1 cellular context compared by ENCODE assay signal in the genomic region with DNA sequence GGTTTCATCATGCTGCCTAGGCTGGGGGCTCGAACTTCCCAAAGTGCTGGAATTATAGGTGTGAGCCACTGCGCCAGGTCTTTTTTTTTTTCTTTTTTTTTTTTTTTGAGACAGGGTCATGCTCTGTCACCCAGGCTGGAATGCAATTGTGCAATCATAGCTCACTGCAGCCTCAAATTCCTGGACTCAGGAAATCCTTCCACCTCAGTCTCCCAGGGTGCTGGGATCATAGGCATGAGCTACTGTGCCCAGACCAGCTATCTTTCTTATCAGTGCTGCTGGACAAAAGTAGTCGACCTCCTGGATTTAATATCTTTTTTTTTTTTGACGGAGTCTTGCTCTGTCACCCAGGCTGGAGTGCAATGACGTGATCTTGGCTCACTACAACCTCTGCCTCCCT.
TF ChIP-seq lines count a peak whose summit lies in the region.

No MANE protein-coding gene starts in this region.

TF ChIP-seq in HepG2, 621 proteins besides CTCF, POLR2A, EP300 and RAD21 (continued from another document and continues in another):
- TF ChIP-seq, protein P1, sequence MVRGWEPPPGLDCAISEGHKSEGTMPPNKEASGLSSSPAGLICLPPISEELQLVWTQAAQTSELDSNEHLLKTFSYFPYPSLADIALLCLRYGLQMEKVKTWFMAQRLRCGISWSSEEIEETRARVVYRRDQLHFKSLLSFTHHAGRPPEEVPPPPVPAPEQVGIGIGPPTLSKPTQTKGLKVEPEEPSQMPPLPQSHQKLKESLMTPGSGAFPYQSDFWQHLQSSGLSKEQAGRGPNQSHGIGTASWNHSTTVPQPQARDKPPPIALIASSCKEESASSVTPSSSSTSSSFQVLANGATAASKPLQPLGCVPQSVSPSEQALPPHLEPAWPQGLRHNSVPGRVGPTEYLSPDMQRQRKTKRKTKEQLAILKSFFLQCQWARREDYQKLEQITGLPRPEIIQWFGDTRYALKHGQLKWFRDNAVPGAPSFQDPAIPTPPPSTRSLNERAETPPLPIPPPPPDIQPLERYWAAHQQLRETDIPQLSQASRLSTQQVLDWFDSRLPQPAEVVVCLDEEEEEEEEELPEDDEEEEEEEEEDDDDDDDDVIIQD (CRISPR knock-in tag; IDR thresholded peaks at IDR 0.05; ENCODE audit: low read depth), result no peak
- TF ChIP-seq ZNF234 (CRISPR knock-in tag; conservative IDR thresholded peaks at IDR 0.05) (no peak), ZBTB3 (CRISPR knock-in tag; IDR thresholded peaks at IDR 0.05; ENCODE audit: borderline replicate concordance, low read depth) (no peak), ZKSCAN8 (CRISPR knock-in tag; IDR thresholded peaks at IDR 0.05; ENCODE audit: borderline replicate concordance) (no peak), GPN1 (CRISPR knock-in tag; IDR thresholded peaks at IDR 0.05; ENCODE audit: borderline replicate concordance) (no peak), NR2F6 (IDR thresholded peaks at IDR 0.05) (peak; percentile 76), NR2F6 (CRISPR knock-in tag; IDR thresholded peaks at IDR 0.05) (peak; percentile 85), ZNF788 (CRISPR knock-in tag; IDR thresholded peaks at IDR 0.05; ENCODE audit: borderline replicate concordance) (no peak), ZMYM2 (CRISPR knock-in tag; IDR thresholded peaks at IDR 0.05) (0 out of 2 replicates have a peak, but pooled peaks have one; percentile 56), TCF12 (IDR thresholded peaks at IDR 0.05) (no peak), TCF12 (CRISPR knock-in tag; IDR thresholded peaks at IDR 0.05) (no peak), SRSF4 (IDR thresholded peaks at IDR 0.05; ENCODE audit: low read depth, low read length, poor library complexity, severe bottlenecking) (no peak), SMARCE1 (IDR thresholded peaks at IDR 0.05; ENCODE audit: borderline replicate concordance) (no peak), ZNF333 (CRISPR knock-in tag; IDR thresholded peaks at IDR 0.05; ENCODE audit: borderline replicate concordance) (no peak), ZNF773 (CRISPR knock-in tag; IDR thresholded peaks at IDR 0.05; ENCODE audit: borderline replicate concordance) (no peak), ZNF589 (CRISPR knock-in tag; conservative IDR thresholded peaks at IDR 0.05) (no peak), NFYB (CRISPR knock-in tag; IDR thresholded peaks at IDR 0.05) (no peak), HOXA3 (CRISPR knock-in tag; IDR thresholded peaks at IDR 0.05) (peak; percentile 44; the same call in 1 of the 2 replicates), ZNF766 (CRISPR knock-in tag; IDR thresholded peaks at IDR 0.05; ENCODE audit: borderline replicate concordance) (no peak), RXRA (CRISPR knock-in tag; IDR thresholded peaks at IDR 0.05) (peak; percentile 49; the same call in 1 of the 2 replicates), ZNF121 (CRISPR knock-in tag; IDR thresholded peaks at IDR 0.05) (peak; percentile 47; the same call in 1 of the 2 replicates), PAX8 (CRISPR knock-in tag; IDR thresholded peaks at IDR 0.05; ENCODE audit: borderline replicate concordance) (no peak), ZBTB42 (CRISPR knock-in tag; IDR thresholded peaks at IDR 0.05) (no peak), FOXK1 (CRISPR knock-in tag; IDR thresholded peaks at IDR 0.05; ENCODE audit: borderline replicate concordance, low read depth) (no peak), ZMYM4 (CRISPR knock-in tag; IDR thresholded peaks at IDR 0.05) (peak; percentile 59; the same call in 1 of the 2 replicates), NR2C2 (CRISPR knock-in tag; IDR thresholded peaks at IDR 0.05; ENCODE audit: borderline replicate concordance) (no peak), ZNF205 (CRISPR knock-in tag; IDR thresholded peaks at IDR 0.05) (no peak), ZNF337 (CRISPR knock-in tag; IDR thresholded peaks at IDR 0.05; ENCODE audit: borderline replicate concordance, low read depth) (no peak), ZIK1 (CRISPR knock-in tag; IDR thresholded peaks at IDR 0.05; ENCODE audit: borderline replicate concordance, low read depth) (no peak), ZNF282 (IDR thresholded peaks at IDR 0.05; ENCODE audit: partially characterized antibody) (no peak)
- TF ChIP-seq, protein P2, sequence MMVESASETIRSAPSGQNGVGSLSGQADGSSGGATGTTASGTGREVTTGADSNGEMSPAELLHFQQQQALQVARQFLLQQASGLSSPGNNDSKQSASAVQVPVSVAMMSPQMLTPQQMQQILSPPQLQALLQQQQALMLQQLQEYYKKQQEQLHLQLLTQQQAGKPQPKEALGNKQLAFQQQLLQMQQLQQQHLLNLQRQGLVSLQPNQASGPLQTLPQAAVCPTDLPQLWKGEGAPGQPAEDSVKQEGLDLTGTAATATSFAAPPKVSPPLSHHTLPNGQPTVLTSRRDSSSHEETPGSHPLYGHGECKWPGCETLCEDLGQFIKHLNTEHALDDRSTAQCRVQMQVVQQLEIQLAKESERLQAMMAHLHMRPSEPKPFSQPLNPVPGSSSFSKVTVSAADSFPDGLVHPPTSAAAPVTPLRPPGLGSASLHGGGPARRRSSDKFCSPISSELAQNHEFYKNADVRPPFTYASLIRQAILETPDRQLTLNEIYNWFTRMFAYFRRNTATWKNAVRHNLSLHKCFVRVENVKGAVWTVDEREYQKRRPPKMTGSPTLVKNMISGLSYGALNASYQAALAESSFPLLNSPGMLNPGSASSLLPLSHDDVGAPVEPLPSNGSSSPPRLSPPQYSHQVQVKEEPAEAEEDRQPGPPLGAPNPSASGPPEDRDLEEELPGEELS (CRISPR knock-in tag; IDR thresholded peaks at IDR 0.05), result peak; percentile 42
- TF ChIP-seq, protein P3, sequence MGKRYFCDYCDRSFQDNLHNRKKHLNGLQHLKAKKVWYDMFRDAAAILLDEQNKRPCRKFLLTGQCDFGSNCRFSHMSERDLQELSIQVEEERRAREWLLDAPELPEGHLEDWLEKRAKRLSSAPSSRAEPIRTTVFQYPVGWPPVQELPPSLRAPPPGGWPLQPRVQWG (CRISPR knock-in tag; IDR thresholded peaks at IDR 0.05; ENCODE audit: borderline replicate concordance, low read depth), result no peak
- TF ChIP-seq, protein P4, sequence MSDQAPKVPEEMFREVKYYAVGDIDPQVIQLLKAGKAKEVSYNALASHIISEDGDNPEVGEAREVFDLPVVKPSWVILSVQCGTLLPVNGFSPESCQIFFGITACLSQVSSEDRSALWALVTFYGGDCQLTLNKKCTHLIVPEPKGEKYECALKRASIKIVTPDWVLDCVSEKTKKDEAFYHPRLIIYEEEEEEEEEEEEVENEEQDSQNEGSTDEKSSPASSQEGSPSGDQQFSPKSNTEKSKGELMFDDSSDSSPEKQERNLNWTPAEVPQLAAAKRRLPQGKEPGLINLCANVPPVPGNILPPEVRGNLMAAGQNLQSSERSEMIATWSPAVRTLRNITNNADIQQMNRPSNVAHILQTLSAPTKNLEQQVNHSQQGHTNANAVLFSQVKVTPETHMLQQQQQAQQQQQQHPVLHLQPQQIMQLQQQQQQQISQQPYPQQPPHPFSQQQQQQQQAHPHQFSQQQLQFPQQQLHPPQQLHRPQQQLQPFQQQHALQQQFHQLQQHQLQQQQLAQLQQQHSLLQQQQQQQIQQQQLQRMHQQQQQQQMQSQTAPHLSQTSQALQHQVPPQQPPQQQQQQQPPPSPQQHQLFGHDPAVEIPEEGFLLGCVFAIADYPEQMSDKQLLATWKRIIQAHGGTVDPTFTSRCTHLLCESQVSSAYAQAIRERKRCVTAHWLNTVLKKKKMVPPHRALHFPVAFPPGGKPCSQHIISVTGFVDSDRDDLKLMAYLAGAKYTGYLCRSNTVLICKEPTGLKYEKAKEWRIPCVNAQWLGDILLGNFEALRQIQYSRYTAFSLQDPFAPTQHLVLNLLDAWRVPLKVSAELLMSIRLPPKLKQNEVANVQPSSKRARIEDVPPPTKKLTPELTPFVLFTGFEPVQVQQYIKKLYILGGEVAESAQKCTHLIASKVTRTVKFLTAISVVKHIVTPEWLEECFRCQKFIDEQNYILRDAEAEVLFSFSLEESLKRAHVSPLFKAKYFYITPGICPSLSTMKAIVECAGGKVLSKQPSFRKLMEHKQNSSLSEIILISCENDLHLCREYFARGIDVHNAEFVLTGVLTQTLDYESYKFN (CRISPR knock-in tag; conservative IDR thresholded peaks at IDR 0.05), result peak; percentile 34; the same call in 1 of the 2 replicates
- TF ChIP-seq, protein P5, sequence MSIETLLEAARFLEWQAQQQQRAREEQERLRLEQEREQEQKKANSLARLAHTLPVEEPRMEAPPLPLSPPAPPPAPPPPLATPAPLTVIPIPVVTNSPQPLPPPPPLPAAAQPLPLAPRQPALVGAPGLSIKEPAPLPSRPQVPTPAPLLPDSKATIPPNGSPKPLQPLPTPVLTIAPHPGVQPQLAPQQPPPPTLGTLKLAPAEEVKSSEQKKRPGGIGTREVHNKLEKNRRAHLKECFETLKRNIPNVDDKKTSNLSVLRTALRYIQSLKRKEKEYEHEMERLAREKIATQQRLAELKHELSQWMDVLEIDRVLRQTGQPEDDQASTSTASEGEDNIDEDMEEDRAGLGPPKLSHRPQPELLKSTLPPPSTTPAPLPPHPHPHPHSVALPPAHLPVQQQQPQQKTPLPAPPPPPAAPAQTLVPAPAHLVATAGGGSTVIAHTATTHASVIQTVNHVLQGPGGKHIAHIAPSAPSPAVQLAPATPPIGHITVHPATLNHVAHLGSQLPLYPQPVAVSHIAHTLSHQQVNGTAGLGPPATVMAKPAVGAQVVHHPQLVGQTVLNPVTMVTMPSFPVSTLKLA (IDR thresholded peaks at IDR 0.05), result no peak
- TF ChIP-seq, protein P6, sequence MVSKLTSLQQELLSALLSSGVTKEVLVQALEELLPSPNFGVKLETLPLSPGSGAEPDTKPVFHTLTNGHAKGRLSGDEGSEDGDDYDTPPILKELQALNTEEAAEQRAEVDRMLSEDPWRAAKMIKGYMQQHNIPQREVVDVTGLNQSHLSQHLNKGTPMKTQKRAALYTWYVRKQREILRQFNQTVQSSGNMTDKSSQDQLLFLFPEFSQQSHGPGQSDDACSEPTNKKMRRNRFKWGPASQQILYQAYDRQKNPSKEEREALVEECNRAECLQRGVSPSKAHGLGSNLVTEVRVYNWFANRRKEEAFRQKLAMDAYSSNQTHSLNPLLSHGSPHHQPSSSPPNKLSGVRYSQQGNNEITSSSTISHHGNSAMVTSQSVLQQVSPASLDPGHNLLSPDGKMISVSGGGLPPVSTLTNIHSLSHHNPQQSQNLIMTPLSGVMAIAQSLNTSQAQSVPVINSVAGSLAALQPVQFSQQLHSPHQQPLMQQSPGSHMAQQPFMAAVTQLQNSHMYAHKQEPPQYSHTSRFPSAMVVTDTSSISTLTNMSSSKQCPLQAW (CRISPR knock-in tag; IDR thresholded peaks at IDR 0.05), result no peak
- TF ChIP-seq, protein P7, sequence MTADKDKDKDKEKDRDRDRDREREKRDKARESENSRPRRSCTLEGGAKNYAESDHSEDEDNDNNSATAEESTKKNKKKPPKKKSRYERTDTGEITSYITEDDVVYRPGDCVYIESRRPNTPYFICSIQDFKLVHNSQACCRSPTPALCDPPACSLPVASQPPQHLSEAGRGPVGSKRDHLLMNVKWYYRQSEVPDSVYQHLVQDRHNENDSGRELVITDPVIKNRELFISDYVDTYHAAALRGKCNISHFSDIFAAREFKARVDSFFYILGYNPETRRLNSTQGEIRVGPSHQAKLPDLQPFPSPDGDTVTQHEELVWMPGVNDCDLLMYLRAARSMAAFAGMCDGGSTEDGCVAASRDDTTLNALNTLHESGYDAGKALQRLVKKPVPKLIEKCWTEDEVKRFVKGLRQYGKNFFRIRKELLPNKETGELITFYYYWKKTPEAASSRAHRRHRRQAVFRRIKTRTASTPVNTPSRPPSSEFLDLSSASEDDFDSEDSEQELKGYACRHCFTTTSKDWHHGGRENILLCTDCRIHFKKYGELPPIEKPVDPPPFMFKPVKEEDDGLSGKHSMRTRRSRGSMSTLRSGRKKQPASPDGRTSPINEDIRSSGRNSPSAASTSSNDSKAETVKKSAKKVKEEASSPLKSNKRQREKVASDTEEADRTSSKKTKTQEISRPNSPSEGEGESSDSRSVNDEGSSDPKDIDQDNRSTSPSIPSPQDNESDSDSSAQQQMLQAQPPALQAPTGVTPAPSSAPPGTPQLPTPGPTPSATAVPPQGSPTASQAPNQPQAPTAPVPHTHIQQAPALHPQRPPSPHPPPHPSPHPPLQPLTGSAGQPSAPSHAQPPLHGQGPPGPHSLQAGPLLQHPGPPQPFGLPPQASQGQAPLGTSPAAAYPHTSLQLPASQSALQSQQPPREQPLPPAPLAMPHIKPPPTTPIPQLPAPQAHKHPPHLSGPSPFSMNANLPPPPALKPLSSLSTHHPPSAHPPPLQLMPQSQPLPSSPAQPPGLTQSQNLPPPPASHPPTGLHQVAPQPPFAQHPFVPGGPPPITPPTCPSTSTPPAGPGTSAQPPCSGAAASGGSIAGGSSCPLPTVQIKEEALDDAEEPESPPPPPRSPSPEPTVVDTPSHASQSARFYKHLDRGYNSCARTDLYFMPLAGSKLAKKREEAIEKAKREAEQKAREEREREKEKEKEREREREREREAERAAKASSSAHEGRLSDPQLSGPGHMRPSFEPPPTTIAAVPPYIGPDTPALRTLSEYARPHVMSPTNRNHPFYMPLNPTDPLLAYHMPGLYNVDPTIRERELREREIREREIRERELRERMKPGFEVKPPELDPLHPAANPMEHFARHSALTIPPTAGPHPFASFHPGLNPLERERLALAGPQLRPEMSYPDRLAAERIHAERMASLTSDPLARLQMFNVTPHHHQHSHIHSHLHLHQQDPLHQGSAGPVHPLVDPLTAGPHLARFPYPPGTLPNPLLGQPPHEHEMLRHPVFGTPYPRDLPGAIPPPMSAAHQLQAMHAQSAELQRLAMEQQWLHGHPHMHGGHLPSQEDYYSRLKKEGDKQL (CRISPR knock-in tag; IDR thresholded peaks at IDR 0.05; ENCODE audit: low read depth), result no peak
- TF ChIP-seq, protein P8, sequence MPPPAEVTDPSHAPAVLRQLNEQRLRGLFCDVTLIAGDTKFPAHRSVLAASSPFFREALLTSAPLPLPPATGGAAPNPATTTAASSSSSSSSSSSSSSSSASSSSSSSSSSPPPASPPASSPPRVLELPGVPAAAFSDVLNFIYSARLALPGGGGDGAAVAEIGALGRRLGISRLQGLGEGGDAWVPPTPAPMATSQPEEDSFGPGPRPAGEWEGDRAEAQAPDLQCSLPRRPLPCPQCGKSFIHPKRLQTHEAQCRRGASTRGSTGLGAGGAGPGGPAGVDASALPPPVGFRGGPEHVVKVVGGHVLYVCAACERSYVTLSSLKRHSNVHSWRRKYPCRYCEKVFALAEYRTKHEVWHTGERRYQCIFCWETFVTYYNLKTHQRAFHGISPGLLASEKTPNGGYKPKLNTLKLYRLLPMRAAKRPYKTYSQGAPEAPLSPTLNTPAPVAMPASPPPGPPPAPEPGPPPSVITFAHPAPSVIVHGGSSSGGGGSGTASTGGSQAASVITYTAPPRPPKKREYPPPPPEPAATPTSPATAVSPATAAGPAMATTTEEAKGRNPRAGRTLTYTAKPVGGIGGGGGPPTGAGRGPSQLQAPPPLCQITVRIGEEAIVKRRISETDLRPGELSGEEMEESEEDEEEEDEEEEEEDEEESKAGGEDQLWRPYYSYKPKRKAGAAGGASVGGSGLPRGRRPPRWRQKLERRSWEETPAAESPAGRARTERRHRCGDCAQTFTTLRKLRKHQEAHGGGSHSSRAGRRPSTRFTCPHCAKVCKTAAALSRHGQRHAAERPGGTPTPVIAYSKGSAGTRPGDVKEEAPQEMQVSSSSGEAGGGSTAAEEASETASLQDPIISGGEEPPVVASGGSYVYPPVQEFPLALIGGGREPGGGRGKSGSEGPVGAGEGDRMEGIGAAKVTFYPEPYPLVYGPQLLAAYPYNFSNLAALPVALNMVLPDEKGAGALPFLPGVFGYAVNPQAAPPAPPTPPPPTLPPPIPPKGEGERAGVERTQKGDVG (CRISPR knock-in tag; IDR thresholded peaks at IDR 0.05; ENCODE audit: borderline replicate concordance), result no peak
